In the genomic region with DNA sequence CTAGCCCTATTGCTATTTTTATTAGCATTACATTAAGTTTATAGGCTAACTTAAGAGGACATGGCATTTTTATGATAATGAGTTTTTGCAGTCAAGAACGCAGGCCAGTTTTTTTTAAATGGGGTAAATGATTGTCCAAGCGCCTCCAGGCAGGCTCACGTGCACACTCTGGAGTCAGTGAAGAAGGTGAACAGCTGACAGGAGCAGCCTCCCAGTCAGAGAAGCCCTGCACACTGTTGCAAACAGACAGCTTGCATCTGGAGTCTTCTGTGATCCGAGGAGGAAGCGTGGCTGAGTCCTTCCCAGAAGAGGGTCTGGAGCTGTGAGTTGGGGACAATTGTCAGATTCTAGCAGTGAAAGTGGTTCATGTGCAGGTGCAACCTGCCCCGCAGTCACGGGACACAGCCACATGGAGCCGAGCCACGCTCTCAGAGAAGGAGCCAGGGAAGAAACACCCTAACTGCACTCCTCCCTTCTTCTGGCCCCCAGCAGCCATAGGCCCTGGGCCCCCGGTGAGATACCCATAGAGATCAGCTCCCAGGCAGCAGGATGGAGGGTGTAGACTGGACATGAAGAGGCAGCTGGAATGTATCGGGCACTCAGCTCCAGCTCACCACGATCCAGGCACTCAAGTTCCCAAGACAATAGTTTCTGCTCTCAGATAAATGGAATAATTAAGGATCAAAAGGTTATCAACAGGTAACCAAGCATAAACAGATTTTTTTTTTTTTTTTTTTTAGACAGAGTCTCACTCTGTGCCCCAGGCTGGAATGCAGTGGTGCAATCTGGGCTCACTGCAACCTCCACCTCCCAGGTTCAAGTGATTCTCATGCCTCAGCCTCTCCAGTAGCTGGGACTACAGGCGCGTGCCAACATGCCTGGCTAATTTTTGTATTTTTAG, we compare ENCODE assay signal across 10 cellular contexts. TPM values are rescaled to one million over a fixed set of nuclear protein-coding genes. Genes with fewer than 3 reads are reported as not detected.
DNase-seq lines count a peak whose midpoint lies in the region; ATAC-seq and TF ChIP-seq lines count a peak whose summit lies in the region.
"Had no signal": no experiment of that assay in that cellular context is flagged by ENCODE, and none has a peak within 500 bp of the region (broad histone marks: within the 10 kb centered on the region; RNA-seq: fewer than 3 reads in every experiment).

No MANE protein-coding gene starts in this region.

- 58 to 63% methylated on average over 14 of the region's 14 CpGs for whole genome bisulfite sequencing in heart right ventricle, 2 donors
- 62 to 76% (median 63%) methylated on average over 14 of the region's 14 CpGs for WGBS in psoas muscle, 3 donors

- peaks cover 65% of the 10 kb centered on the region for H3K36me3 Mint-ChIP-seq in Calu3 (ENCODE audit: insufficient read depth, unreplicated experiment)
- H3K36me3 Mint-ChIP-seq: activated naive CD4-positive, alpha-beta T cell treated with anti-CD3 and anti-CD28 coated beads, Interleukin-2, amount 50 U/mL, for 72 hours had no signal

- H3K4me1 ChIP-seq in SJCRH30 (peaks cover 41% of the 10 kb centered on the region), heart right ventricle (peaks cover 25 to 94% (median 68%) of the 10 kb centered on the region in 9 donors), psoas muscle (peaks cover 35% of the 10 kb centered on the region)

- H3K36me3 ChIP-seq in SJCRH30 (peaks cover 40% of the 10 kb centered on the region), heart right ventricle (peaks cover 0 to 26% (median 0%) of the 10 kb centered on the region in 9 donors), psoas muscle (ENCODE audit: insufficient read depth in 1 of 2, low read depth in 1 of 2) (peaks cover 0 to 8% of the 10 kb centered on the region in 2 donors)

- no peaks in the 10 kb centered on the region for H3K27me3 Mint-ChIP-seq in Calu3 (ENCODE audit: unreplicated experiment)

- H3K9me3 Mint-ChIP-seq in Calu3 (ENCODE audit: low read depth, unreplicated experiment) = no peaks in the 10 kb centered on the region
- H3K9me3 Mint-ChIP-seq: activated naive CD4-positive, alpha-beta T cell treated with anti-CD3 and anti-CD28 coated beads, Interleukin-2, amount 50 U/mL, for 72 hours had no signal

- intact Hi-C loops in Calu3 (cut with micrococcal nuclease; ENCODE audit: unreplicated experiment) = loop anchor here (1.0 kb wide), 1 partner anchor 8 kb away; no protein-coding TSS in a partner anchor
- intact Hi-C loops in heart right ventricle (cut with DNase I) = no loop called here
- intact Hi-C loops in psoas muscle (cut with DNase I) = no loop called here

- peak overlapping the region; percentile 95 for H3K27ac Mint-ChIP-seq in Calu3 (ENCODE audit: unreplicated experiment)
- H3K27ac Mint-ChIP-seq: activated naive CD4-positive, alpha-beta T cell treated with anti-CD3 and anti-CD28 coated beads, Interleukin-2, amount 50 U/mL, for 72 hours had no signal

- H3K4me3 ChIP-seq in SJCRH30 = no peak overlapping the region
- no peak overlapping the region for H3K4me3 ChIP-seq in heart right ventricle
- no peak overlapping the region for H3K4me3 ChIP-seq in psoas muscle

- no TSS peak for BruUV-seq in Calu3 (replicated peaks; lab: Mats Ljungman, UMichigan)

- H3K27me3 ChIP-seq in SJCRH30 = no peaks in the 10 kb centered on the region
- no peaks in the 10 kb centered on the region for H3K27me3 ChIP-seq in heart right ventricle
- H3K27me3 ChIP-seq in psoas muscle (ENCODE audit: insufficient read depth in 3 of 3, low read length in 2 of 3) = no peaks in the 10 kb centered on the region

- H3K4me3 Mint-ChIP-seq in Calu3 (ENCODE audit: low read depth, unreplicated experiment) = peak overlapping the region; percentile 62

- H3K27ac ChIP-seq in SJCRH30 (peak overlapping the region; percentile 75), heart right ventricle (peak overlapping the region in 9 of 10 donors; percentile 13 to 71 (median 65)), psoas muscle (peak overlapping the region; percentile 78)

- CTCF ChIA-PET in Calu3 (lab: Charles Lee) = interaction anchor here (0.6 to 2.9 kb wide), 9 partner anchors 10 to 406 kb away, joined by 3 to 9 read pairs (median 4); no protein-coding TSS in a partner anchor

- peak in 3 of 8 donors; percentile 17 to 37 (median 27) for ATAC-seq in heart right ventricle
- ATAC-seq in psoas muscle = peak in 3 of 4 donors; percentile 46 to 53 (median 50)
- ATAC-seq: activated naive CD4-positive, alpha-beta T cell treated with anti-CD3 and anti-CD28 coated beads, Interleukin-2, amount 50 U/mL, for 72 hours had no signal

- peaks cover 68% of the 10 kb centered on the region for H3K4me1 Mint-ChIP-seq in Calu3 (ENCODE audit: low read depth, unreplicated experiment)

- H3K9me3 ChIP-seq in SJCRH30 (replicated peaks) (no peaks in the 10 kb centered on the region), heart right ventricle (no peaks in the 10 kb centered on the region), psoas muscle (no peaks in the 10 kb centered on the region)

- TF ChIP-seq CTCF in Calu3 (IDR thresholded peaks at IDR 0.05; ENCODE audit: unreplicated experiment) (no peak), heart right ventricle (IDR thresholded peaks at IDR 0.05) (no peak), psoas muscle (IDR thresholded peaks at IDR 0.05) (no peak)

- peak; percentile 77 for DNase-seq in Calu3
- peak; percentile 85 to 90 for DNase-seq in SJCRH30
- no peak for DNase-seq in heart right ventricle
- DNase-seq in psoas muscle = no peak
- no peak for DNase-seq in medulla oblongata (ENCODE audit: extremely low spot score)
- DNase-seq in superior temporal gyrus (ENCODE audit: extremely low spot score) = no peak
- DNase-seq in D341Med (ENCODE audit: low spot score) = no peak
- DNase-seq in T-helper 2 cell = no peak
- DNase-seq: Kasumi-1 had no signal

RNA-seq across cellular contexts. Expression of a gene that starts 26.4 kb away (rescaled TPM):
- total RNA-seq in Calu3 (2022) = 250 and 266 TPM in 2 replicates
- 163 and 172 TPM in 2 replicates for total RNA-seq in SJCRH30 (2014; rRNA removed; shearing (Covaris generic))
- total RNA-seq in heart right ventricle = 100 to 1,000 TPM in 1 of 10 donors, 10 to 100 TPM in 9; 65.6 to 104 (median 77.6) TPM
- 100 to 1,000 TPM in 1 of 2 donors, 10 to 100 TPM in 1; 62.4 to 107 TPM for polyA plus RNA-seq in heart right ventricle
- 100 to 1,000 TPM in 3 of 4 donors, 10 to 100 TPM in 1; 77.1 to 151 (median 105) TPM for total RNA-seq in psoas muscle
- 100 to 1,000 TPM in 1 of 3 donors, 10 to 100 TPM in 2; 47.6 to 157 (median 73.2) TPM for polyA plus RNA-seq in psoas muscle

Comparison
In these comparisons a context has a peak if more than half of its experiments do, and no peak if none do; other contexts are left out.
1. DNase-seq: peak in Calu3 (single experiment) and SJCRH30 (2 of 2); none in heart right ventricle (0 of 2), psoas muscle (0 of 2), medulla oblongata (single experiment), superior temporal gyrus (single experiment), D341Med (single experiment) and T-helper 2 cell (0 of 5).
2. Peak in every context shown above with its lines, with median percentiles within 50 percentile points of each other: H3K27ac ChIP-seq.